ENCODE assay signal across 1 cellular context in the genomic region with DNA sequence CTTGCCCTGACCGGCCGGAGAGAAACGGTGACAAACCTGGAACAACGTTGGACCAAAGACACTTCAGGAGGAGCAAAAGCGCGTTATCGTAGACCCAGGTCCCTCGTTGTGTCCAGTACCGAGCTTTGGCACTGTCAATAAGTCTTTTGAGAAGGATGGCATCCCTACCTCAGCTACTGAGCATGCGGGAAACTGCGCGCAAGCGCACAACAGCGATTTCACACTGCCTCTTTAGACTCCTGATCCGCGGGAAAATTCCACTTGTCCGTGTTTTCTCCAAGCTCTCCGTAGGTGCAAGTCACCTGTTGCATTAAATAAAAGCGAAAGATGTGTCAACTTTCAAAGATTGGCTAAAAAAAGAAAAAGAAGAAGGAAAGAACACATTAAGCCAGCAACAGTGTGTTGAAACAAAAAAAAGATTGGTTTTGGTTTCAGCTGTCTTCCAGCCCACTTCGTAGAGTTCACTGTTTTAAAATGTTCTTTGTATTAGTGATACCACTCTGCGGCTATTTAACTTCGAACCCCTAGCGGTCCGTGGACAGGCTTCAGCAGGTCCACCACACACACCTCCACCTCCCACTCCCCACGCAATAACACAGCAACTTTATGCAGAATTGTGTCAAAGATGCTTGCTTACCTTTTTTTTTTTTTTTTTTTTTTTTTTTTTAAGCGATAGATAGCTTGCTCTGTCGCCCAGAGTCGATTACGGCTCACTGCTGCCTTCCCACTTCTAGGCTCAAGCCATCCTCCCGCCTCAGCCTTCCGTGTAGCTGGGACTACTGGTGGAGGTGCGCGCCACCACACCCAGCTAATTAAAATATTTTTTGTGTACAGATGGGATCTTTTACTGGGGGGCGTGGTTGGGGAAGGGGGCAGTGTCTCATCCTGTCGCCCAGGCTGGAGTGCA.
TF ChIP-seq lines count a peak whose summit lies in the region.

A gene with protein sequence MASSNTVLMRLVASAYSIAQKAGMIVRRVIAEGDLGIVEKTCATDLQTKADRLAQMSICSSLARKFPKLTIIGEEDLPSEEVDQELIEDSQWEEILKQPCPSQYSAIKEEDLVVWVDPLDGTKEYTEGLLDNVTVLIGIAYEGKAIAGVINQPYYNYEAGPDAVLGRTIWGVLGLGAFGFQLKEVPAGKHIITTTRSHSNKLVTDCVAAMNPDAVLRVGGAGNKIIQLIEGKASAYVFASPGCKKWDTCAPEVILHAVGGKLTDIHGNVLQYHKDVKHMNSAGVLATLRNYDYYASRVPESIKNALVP (minus strand): TSS at position 139 of the 907 bp plus-strand sequence. CDS start 9,942 bp downstream, outside the sequence.

TF ChIP-seq in HepG2, 621 proteins besides CTCF, POLR2A, EP300 and RAD21 (continued from another document and continues in another):
- TF ChIP-seq, protein P1, sequence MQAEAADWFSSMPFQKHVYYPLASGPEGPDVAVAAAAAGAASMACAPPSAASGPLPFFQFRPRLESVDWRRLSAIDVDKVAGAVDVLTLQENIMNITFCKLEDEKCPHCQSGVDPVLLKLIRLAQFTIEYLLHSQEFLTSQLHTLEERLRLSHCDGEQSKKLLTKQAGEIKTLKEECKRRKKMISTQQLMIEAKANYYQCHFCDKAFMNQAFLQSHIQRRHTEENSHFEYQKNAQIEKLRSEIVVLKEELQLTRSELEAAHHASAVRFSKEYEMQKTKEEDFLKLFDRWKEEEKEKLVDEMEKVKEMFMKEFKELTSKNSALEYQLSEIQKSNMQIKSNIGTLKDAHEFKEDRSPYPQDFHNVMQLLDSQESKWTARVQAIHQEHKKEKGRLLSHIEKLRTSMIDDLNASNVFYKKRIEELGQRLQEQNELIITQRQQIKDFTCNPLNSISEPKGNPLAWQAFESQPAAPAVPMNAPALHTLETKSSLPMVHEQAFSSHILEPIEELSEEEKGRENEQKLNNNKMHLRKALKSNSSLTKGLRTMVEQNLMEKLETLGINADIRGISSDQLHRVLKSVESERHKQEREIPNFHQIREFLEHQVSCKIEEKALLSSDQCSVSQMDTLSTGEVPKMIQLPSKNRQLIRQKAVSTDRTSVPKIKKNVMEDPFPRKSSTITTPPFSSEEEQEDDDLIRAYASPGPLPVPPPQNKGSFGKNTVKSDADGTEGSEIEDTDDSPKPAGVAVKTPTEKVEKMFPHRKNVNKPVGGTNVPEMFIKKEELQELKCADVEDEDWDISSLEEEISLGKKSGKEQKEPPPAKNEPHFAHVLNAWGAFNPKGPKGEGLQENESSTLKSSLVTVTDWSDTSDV (CRISPR knock-in tag; IDR thresholded peaks at IDR 0.05): no peak
- peak; percentile 69 for TF ChIP-seq SP5 (CRISPR knock-in tag; IDR thresholded peaks at IDR 0.05; ENCODE audit: borderline replicate concordance, low read depth)
- no peak for TF ChIP-seq FOXC1 (CRISPR knock-in tag; IDR thresholded peaks at IDR 0.05; ENCODE audit: borderline replicate concordance)
- TF ChIP-seq TEAD2 (CRISPR knock-in tag; IDR thresholded peaks at IDR 0.05): no peak
- TF ChIP-seq PHF5A (CRISPR knock-in tag; IDR thresholded peaks at IDR 0.05; ENCODE audit: low read depth, unreplicated experiment): no peak
- peak; percentile 98 for TF ChIP-seq ZEB1 (IDR thresholded peaks at IDR 0.05; ENCODE audit: insufficient replicate concordance, low read depth)
- no peak for TF ChIP-seq ZNF121 (CRISPR knock-in tag; IDR thresholded peaks at IDR 0.05)
- no peak; the same call in 1 of the 2 replicates for TF ChIP-seq NAIF1 (CRISPR knock-in tag; IDR thresholded peaks at IDR 0.05; ENCODE audit: borderline replicate concordance)
- no peak for TF ChIP-seq ESRRA (CRISPR knock-in tag; IDR thresholded peaks at IDR 0.05; ENCODE audit: low read depth)
- no peak for TF ChIP-seq MLLT10 (CRISPR knock-in tag; IDR thresholded peaks at IDR 0.05)
- TF ChIP-seq CAMTA2 (CRISPR knock-in tag; IDR thresholded peaks at IDR 0.05; ENCODE audit: borderline replicate concordance): no peak
- no peak for TF ChIP-seq ZNF883 (CRISPR knock-in tag; IDR thresholded peaks at IDR 0.05; ENCODE audit: not compliant biosample characterization)
- no peak for TF ChIP-seq ZNF143 (CRISPR knock-in tag; IDR thresholded peaks at IDR 0.05)
- peak; percentile 82 for TF ChIP-seq SP4 (CRISPR knock-in tag; IDR thresholded peaks at IDR 0.05)
- TF ChIP-seq ZNF44 (CRISPR knock-in tag; IDR thresholded peaks at IDR 0.05): no peak
- no peak for TF ChIP-seq NFYB (CRISPR knock-in tag; IDR thresholded peaks at IDR 0.05)
- TF ChIP-seq TCF7L2 (IDR thresholded peaks at IDR 0.05; ENCODE audit: low read depth, low read length): no peak
- TF ChIP-seq ZNF337 (CRISPR knock-in tag; IDR thresholded peaks at IDR 0.05; ENCODE audit: borderline replicate concordance, low read depth): no peak
- TF ChIP-seq KAT8 (CRISPR knock-in tag; IDR thresholded peaks at IDR 0.05): peak; percentile 91
- TF ChIP-seq RFX5 (IDR thresholded peaks at IDR 0.05; ENCODE audit: low read depth, low read length): peak; percentile 81
- TF ChIP-seq KDM5A (IDR thresholded peaks at IDR 0.05; ENCODE audit: borderline replicate concordance, low read length): peak; percentile 68; the same call in 1 of the 2 replicates
- TF ChIP-seq, protein P2, sequence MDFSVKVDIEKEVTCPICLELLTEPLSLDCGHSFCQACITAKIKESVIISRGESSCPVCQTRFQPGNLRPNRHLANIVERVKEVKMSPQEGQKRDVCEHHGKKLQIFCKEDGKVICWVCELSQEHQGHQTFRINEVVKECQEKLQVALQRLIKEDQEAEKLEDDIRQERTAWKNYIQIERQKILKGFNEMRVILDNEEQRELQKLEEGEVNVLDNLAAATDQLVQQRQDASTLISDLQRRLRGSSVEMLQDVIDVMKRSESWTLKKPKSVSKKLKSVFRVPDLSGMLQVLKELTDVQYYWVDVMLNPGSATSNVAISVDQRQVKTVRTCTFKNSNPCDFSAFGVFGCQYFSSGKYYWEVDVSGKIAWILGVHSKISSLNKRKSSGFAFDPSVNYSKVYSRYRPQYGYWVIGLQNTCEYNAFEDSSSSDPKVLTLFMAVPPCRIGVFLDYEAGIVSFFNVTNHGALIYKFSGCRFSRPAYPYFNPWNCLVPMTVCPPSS (IDR thresholded peaks at IDR 0.05): no peak
- TF ChIP-seq SNRNP70 (IDR thresholded peaks at IDR 0.05; ENCODE audit: low read depth, low read length): no peak
- no peak for TF ChIP-seq TCF7 (IDR thresholded peaks at IDR 0.05; ENCODE audit: low read depth)
- TF ChIP-seq, protein P3, sequence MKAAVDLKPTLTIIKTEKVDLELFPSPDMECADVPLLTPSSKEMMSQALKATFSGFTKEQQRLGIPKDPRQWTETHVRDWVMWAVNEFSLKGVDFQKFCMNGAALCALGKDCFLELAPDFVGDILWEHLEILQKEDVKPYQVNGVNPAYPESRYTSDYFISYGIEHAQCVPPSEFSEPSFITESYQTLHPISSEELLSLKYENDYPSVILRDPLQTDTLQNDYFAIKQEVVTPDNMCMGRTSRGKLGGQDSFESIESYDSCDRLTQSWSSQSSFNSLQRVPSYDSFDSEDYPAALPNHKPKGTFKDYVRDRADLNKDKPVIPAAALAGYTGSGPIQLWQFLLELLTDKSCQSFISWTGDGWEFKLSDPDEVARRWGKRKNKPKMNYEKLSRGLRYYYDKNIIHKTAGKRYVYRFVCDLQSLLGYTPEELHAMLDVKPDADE (CRISPR knock-in tag; IDR thresholded peaks at IDR 0.05): no peak
- peak; percentile 39; the same call in 1 of the 2 replicates for TF ChIP-seq GATA4 (IDR thresholded peaks at IDR 0.05; ENCODE audit: borderline replicate concordance, low read depth)
- TF ChIP-seq ZNF138 (CRISPR knock-in tag; IDR thresholded peaks at IDR 0.05; ENCODE audit: low read depth): no peak
- TF ChIP-seq SMAD3 (CRISPR knock-in tag; IDR thresholded peaks at IDR 0.05): peak; percentile 70; the same call in 1 of the 2 replicates
- TF ChIP-seq ZNF841 (CRISPR knock-in tag; IDR thresholded peaks at IDR 0.05; ENCODE audit: borderline replicate concordance): no peak
- peak; percentile 49; the same call in 1 of the 2 replicates for TF ChIP-seq ZNF792 (CRISPR knock-in tag; IDR thresholded peaks at IDR 0.05)
- no peak for TF ChIP-seq ZNF460 (CRISPR knock-in tag; IDR thresholded peaks at IDR 0.05; ENCODE audit: borderline replicate concordance)
- no peak for TF ChIP-seq NONO (IDR thresholded peaks at IDR 0.05)
- no peak for TF ChIP-seq NONO (CRISPR knock-in tag; conservative IDR thresholded peaks at IDR 0.05)
- TF ChIP-seq ZC3H13 (CRISPR knock-in tag; IDR thresholded peaks at IDR 0.05): no peak
- TF ChIP-seq, protein P4, sequence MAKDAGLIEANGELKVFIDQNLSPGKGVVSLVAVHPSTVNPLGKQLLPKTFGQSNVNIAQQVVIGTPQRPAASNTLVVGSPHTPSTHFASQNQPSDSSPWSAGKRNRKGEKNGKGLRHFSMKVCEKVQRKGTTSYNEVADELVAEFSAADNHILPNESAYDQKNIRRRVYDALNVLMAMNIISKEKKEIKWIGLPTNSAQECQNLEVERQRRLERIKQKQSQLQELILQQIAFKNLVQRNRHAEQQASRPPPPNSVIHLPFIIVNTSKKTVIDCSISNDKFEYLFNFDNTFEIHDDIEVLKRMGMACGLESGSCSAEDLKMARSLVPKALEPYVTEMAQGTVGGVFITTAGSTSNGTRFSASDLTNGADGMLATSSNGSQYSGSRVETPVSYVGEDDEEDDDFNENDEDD (CRISPR knock-in tag; IDR thresholded peaks at IDR 0.05; ENCODE audit: borderline replicate concordance): peak; percentile 60; the same call in 1 of the 2 replicates
- TF ChIP-seq KLF16 (CRISPR knock-in tag; IDR thresholded peaks at IDR 0.05): peak in 1 of 2 experiments; percentile 83; a peak in 2 of 4 replicates
- peak; percentile 79 for TF ChIP-seq TAF1 (CRISPR knock-in tag; IDR thresholded peaks at IDR 0.05)
- 0 out of 2 replicates have a peak, but pooled peaks have one; percentile 42 for TF ChIP-seq ZSCAN12 (CRISPR knock-in tag; IDR thresholded peaks at IDR 0.05)
- TF ChIP-seq AGO1 (IDR thresholded peaks at IDR 0.05; ENCODE audit: low read depth, low read length, poor library complexity, severe bottlenecking): no peak
- TF ChIP-seq KDM6A (CRISPR knock-in tag; IDR thresholded peaks at IDR 0.05; ENCODE audit: low read depth): no peak
- TF ChIP-seq RBAK (CRISPR knock-in tag; IDR thresholded peaks at IDR 0.05): no peak
- TF ChIP-seq, protein P5, sequence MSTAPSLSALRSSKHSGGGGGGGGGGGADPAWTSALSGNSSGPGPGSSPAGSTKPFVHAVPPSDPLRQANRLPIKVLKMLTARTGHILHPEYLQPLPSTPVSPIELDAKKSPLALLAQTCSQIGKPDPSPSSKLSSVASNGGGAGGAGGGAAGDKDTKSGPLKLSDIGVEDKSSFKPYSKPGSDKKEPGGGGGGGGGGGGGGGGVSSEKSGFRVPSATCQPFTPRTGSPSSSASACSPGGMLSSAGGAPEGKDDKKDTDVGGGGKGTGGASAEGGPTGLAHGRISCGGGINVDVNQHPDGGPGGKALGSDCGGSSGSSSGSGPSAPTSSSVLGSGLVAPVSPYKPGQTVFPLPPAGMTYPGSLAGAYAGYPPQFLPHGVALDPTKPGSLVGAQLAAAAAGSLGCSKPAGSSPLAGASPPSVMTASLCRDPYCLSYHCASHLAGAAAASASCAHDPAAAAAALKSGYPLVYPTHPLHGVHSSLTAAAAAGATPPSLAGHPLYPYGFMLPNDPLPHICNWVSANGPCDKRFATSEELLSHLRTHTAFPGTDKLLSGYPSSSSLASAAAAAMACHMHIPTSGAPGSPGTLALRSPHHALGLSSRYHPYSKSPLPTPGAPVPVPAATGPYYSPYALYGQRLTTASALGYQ (CRISPR knock-in tag; IDR thresholded peaks at IDR 0.05): no peak
- TF ChIP-seq ZNF33A (CRISPR knock-in tag; IDR thresholded peaks at IDR 0.05; ENCODE audit: borderline replicate concordance): no peak
- TF ChIP-seq ZNF747 (CRISPR knock-in tag; IDR thresholded peaks at IDR 0.05; ENCODE audit: borderline replicate concordance): peak; percentile 82
- no peak for TF ChIP-seq TCF12 (IDR thresholded peaks at IDR 0.05)
- TF ChIP-seq TCF12 (CRISPR knock-in tag; IDR thresholded peaks at IDR 0.05): no peak
- TF ChIP-seq ZNF451 (CRISPR knock-in tag; IDR thresholded peaks at IDR 0.05): no peak
- TF ChIP-seq, protein P6, sequence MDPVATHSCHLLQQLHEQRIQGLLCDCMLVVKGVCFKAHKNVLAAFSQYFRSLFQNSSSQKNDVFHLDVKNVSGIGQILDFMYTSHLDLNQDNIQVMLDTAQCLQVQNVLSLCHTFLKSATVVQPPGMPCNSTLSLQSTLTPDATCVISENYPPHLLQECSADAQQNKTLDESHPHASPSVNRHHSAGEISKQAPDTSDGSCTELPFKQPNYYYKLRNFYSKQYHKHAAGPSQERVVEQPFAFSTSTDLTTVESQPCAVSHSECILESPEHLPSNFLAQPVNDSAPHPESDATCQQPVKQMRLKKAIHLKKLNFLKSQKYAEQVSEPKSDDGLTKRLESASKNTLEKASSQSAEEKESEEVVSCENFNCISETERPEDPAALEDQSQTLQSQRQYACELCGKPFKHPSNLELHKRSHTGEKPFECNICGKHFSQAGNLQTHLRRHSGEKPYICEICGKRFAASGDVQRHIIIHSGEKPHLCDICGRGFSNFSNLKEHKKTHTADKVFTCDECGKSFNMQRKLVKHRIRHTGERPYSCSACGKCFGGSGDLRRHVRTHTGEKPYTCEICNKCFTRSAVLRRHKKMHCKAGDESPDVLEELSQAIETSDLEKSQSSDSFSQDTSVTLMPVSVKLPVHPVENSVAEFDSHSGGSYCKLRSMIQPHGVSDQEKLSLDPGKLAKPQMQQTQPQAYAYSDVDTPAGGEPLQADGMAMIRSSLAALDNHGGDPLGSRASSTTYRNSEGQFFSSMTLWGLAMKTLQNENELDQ (CRISPR knock-in tag; IDR thresholded peaks at IDR 0.05; ENCODE audit: borderline replicate concordance): no peak
- TF ChIP-seq ZNF790 (CRISPR knock-in tag; IDR thresholded peaks at IDR 0.05; ENCODE audit: borderline replicate concordance): no peak
- peak; percentile 15; the same call in 1 of the 2 replicates for TF ChIP-seq HNF4G (IDR thresholded peaks at IDR 0.05; ENCODE audit: borderline replicate concordance, low read depth, low read length)
- TF ChIP-seq HNF4G (CRISPR knock-in tag; IDR thresholded peaks at IDR 0.05; ENCODE audit: borderline replicate concordance, low read depth): no peak
- 0 out of 2 replicates have a peak, but pooled peaks have one; percentile 54 for TF ChIP-seq ATF1 (CRISPR knock-in tag; IDR thresholded peaks at IDR 0.05)
- TF ChIP-seq SMC3 (IDR thresholded peaks at IDR 0.05; ENCODE audit: low read length): no peak
- no peak for TF ChIP-seq BRCA1 (CRISPR knock-in tag; IDR thresholded peaks at IDR 0.05)
- TF ChIP-seq, protein P7, sequence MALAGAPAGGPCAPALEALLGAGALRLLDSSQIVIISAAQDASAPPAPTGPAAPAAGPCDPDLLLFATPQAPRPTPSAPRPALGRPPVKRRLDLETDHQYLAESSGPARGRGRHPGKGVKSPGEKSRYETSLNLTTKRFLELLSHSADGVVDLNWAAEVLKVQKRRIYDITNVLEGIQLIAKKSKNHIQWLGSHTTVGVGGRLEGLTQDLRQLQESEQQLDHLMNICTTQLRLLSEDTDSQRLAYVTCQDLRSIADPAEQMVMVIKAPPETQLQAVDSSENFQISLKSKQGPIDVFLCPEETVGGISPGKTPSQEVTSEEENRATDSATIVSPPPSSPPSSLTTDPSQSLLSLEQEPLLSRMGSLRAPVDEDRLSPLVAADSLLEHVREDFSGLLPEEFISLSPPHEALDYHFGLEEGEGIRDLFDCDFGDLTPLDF (CRISPR knock-in tag; IDR thresholded peaks at IDR 0.05): no peak
- no peak for TF ChIP-seq PRMT3 (CRISPR knock-in tag; IDR thresholded peaks at IDR 0.05; ENCODE audit: borderline replicate concordance, low read depth)
